In the genomic region with DNA sequence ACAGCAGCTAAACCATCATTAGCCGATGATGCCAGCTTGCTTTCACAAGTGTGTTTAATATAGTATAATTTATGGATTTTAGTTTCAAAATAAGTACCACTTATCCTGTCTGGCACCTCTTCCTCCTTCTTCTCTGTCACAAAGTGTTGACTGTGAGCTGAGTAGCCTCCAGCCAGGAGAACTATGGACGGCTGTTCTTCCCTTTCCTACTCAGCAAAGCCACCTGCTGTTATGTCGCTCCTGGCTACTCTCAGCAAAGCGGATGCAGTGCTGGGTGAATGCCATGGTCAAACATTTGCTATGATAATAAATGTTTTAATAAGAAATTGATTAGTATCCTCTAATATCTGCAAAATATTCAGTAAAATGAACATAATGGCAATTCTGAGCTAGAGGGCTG, we compare ENCODE assay signal across 24 cellular contexts.
A peak's percentile ranks its signal among the peaks of the same experiment; 100 is the strongest.
DNase-seq lines count a peak whose midpoint lies in the region; ATAC-seq and TF ChIP-seq lines count a peak whose summit lies in the region.
"Had no signal": no experiment of that assay in that cellular context is flagged by ENCODE, and none has a peak within 500 bp of the region (broad histone marks: within the 10 kb centered on the region; RNA-seq: fewer than 3 reads in every experiment).

No MANE protein-coding gene starts in this region.

- no peak overlapping the region for H3K56ac ChIP-seq in mesendoderm (ENCODE audit: low read length)

- no peaks in the 10 kb centered on the region for H3K9me3 ChIP-seq in sigmoid colon
- H3K9me3 ChIP-seq: lower lobe of right lung, ovary, tibial nerve had no signal

- intact Hi-C loops in sigmoid colon (cut with DNase I), result no loop called here

- H3K79me2 ChIP-seq in GM23338 (replicated peaks; ENCODE audit: insufficient read depth), result no peaks in the 10 kb centered on the region
- no peaks in the 10 kb centered on the region for H3K79me2 ChIP-seq in mesendoderm (ENCODE audit: control insufficient read depth, insufficient read depth, low read length)

- no peaks in the 10 kb centered on the region for H3K27me3 Mint-ChIP-seq in GM23338 (ENCODE audit: insufficient read depth, low read depth, poor library complexity)
- H3K27me3 Mint-ChIP-seq: effector memory CD8-positive, alpha-beta T cell had no signal

- H2BK15ac ChIP-seq in mesendoderm (replicated peaks; ENCODE audit: low read depth), result no peak overlapping the region

- no peaks in the 10 kb centered on the region; the same call in 2 of the 3 replicates for H3K4me1 Mint-ChIP-seq in GM23338
- H3K4me1 Mint-ChIP-seq: nephron had no signal

- TF ChIP-seq POLR2A in sigmoid colon (IDR thresholded peaks at IDR 0.05), result no peak

- TF ChIP-seq EP300 in sigmoid colon (IDR thresholded peaks at IDR 0.05), result no peak

- no peak overlapping the region for H4K5ac ChIP-seq in mesendoderm (ENCODE audit: low read length)

- no peak overlapping the region for H3K4me2 ChIP-seq in GM23338
- H3K4me2 ChIP-seq in mesendoderm (ENCODE audit: low read length), result no peak overlapping the region
- H3K4me2 ChIP-seq: smooth muscle cell had no signal

- H3K36me3 Mint-ChIP-seq in GM23338 (ENCODE audit: low read depth), result no peaks in the 10 kb centered on the region

- H3K27ac Mint-ChIP-seq in GM23338, result no peak overlapping the region
- H3K27ac Mint-ChIP-seq: effector memory CD8-positive, alpha-beta T cell; nephron; T-helper 2 cell treated with Interferon-gamma antibody and Interleukin-4, amounts not matched to agents 5 μg/mL and 100 μg/mL, for 36 hours had no signal

- no peak overlapping the region for H2AFZ ChIP-seq in GM23338

- H3K4me3 Mint-ChIP-seq in GM23338, result no peak overlapping the region
- H3K4me3 Mint-ChIP-seq: effector memory CD8-positive, alpha-beta T cell; nephron; T-helper 2 cell treated with Interferon-gamma antibody and Interleukin-4, amounts not matched to agents 5 μg/mL and 100 μg/mL, for 36 hours had no signal

- H2BK5ac ChIP-seq in mesendoderm (ENCODE audit: low read length), result no peak overlapping the region

- no peaks in the 10 kb centered on the region for H3K9me2 ChIP-seq in GM23338 (ENCODE audit: insufficient read depth)

- no peak overlapping the region for H4K8ac ChIP-seq in mesendoderm (ENCODE audit: low read depth, low read length)

- H3K23ac ChIP-seq in mesendoderm (ENCODE audit: low read length), result no peak overlapping the region

- ATAC-seq in GM23338, result peak; percentile 46; the same call in 2 of the 3 replicates
- ATAC-seq: effector memory CD8-positive, alpha-beta T cell; lower lobe of right lung had no signal

- no peak overlapping the region for H3K9ac ChIP-seq in mesendoderm (ENCODE audit: low read length)

- no peak overlapping the region for H3K4me3 ChIP-seq in GM23338
- H3K4me3 ChIP-seq in mesendoderm (ENCODE audit: low read length), result no peak overlapping the region
- no peak overlapping the region for H3K4me3 ChIP-seq in sigmoid colon
- H3K4me3 ChIP-seq: lower lobe of right lung, ovary, smooth muscle cell, tibial nerve had no signal

- H3K27me3 ChIP-seq in GM23338 (ENCODE audit: insufficient read depth), result no peaks in the 10 kb centered on the region
- no peaks in the 10 kb centered on the region for H3K27me3 ChIP-seq in mesendoderm (ENCODE audit: insufficient read depth, low read length, poor library complexity)
- H3K27me3 ChIP-seq in sigmoid colon, result no peaks in the 10 kb centered on the region
- H3K27me3 ChIP-seq: ovary, tibial nerve had no signal

- H3K27ac ChIP-seq in GM23338 (ENCODE audit: low read depth), result no peak overlapping the region
- no peak overlapping the region for H3K27ac ChIP-seq in mesendoderm (ENCODE audit: low read depth, low read length)
- H3K27ac ChIP-seq in sigmoid colon, result no peak overlapping the region
- H3K27ac ChIP-seq: lower lobe of right lung, ovary, tibial nerve had no signal

- H3F3A ChIP-seq in GM23338 (replicated peaks; ENCODE audit: low read depth), result no peaks in the 10 kb centered on the region

- DNase-seq in GM23338 (ENCODE audit: low spot score) (no peak), NCI-H2081 (lab: John Stamatoyannopoulos, UW) (peak; percentile 68 to 89), NCI-H524 (lab: John Stamatoyannopoulos, UW) (peak; percentile 30 to 65), mesendoderm (peak; percentile 12), sigmoid colon (no peak), H4 (ENCODE audit: low spot score) (no peak), NOMO-1 (lab: John Stamatoyannopoulos, UW; ENCODE audit: unreplicated experiment in 2 of 2) (no peak)
- DNase-seq: activated CD4-positive, alpha-beta T cell treated with anti-CD3 and anti-CD28 coated beads for 4 hours; activated gamma-delta T cell; activated T-cell treated with anti-CD3 and anti-CD28 coated beads, Interleukin-2, amount 50 U/mL, for 1 hour; cortex of kidney; effector memory CD8-positive, alpha-beta T cell; KG1; kidney glomerular epithelial cell; lower lobe of right lung; NCI-H1694 treated with DMSO at 0.1 percent for 48 hours; NCI-H526 treated with DMSO at 0.1 percent for 48 hours; ovary; retina; stimulated activated CD4-positive, alpha-beta T cell treated with anti-CD3 and anti-CD28 coated beads, Interleukin-1b, Interleukin-23, amount 100 ng/mL, for 48 hours had no signal

- H2AK5ac ChIP-seq in mesendoderm (ENCODE audit: low read length), result no peak overlapping the region

- H2BK120ac ChIP-seq in mesendoderm (ENCODE audit: low read depth, low read length), result no peak overlapping the region

- no peaks in the 10 kb centered on the region for H3K79me1 ChIP-seq in mesendoderm (ENCODE audit: low read length)

- no peaks in the 10 kb centered on the region for H3K9me3 Mint-ChIP-seq in GM23338
- H3K9me3 Mint-ChIP-seq: nephron had no signal

- no CpG with 5 or more reads among the region's 4 CpGs for WGBS in mesendoderm (ENCODE audit: extremely low coverage, insufficient coverage, low lambda C conversion rate)
- 67 to 81% methylated on average over 4 of the region's 4 CpGs for WGBS in sigmoid colon, 2 donors

- no peak overlapping the region for H3K18ac ChIP-seq in mesendoderm (ENCODE audit: low read length)

- no peaks in the 10 kb centered on the region for H3K36me3 ChIP-seq in GM23338 (ENCODE audit: insufficient read depth)
- H3K36me3 ChIP-seq in mesendoderm (ENCODE audit: control insufficient read depth, insufficient read depth, low read length), result no peaks in the 10 kb centered on the region
- H3K36me3 ChIP-seq in sigmoid colon, result no peaks in the 10 kb centered on the region
- H3K36me3 ChIP-seq: lower lobe of right lung, ovary, tibial nerve had no signal

- no peak for TF ChIP-seq CTCF in GM23338 (conservative IDR thresholded peaks at IDR 0.05; ENCODE audit: low read depth in 2 of 2)
- no peak for TF ChIP-seq CTCF in sigmoid colon (IDR thresholded peaks at IDR 0.05)

- no peaks in the 10 kb centered on the region for H3K4me1 ChIP-seq in GM23338 (ENCODE audit: insufficient read depth)
- H3K4me1 ChIP-seq in mesendoderm (ENCODE audit: control insufficient read depth, low read depth, low read length), result no peaks in the 10 kb centered on the region
- no peaks in the 10 kb centered on the region for H3K4me1 ChIP-seq in sigmoid colon
- H3K4me1 ChIP-seq: lower lobe of right lung, tibial nerve had no signal

- H3K4ac ChIP-seq in mesendoderm (ENCODE audit: low read depth, low read length), result no peak overlapping the region

- no peaks in the 10 kb centered on the region for H4K20me1 ChIP-seq in GM23338 (replicated peaks; ENCODE audit: insufficient read depth)

TF ChIP-seq in GM23338, 12 proteins besides CTCF, POLR2A, EP300 and RAD21 (continues in another document):
- TF ChIP-seq, protein P1, sequence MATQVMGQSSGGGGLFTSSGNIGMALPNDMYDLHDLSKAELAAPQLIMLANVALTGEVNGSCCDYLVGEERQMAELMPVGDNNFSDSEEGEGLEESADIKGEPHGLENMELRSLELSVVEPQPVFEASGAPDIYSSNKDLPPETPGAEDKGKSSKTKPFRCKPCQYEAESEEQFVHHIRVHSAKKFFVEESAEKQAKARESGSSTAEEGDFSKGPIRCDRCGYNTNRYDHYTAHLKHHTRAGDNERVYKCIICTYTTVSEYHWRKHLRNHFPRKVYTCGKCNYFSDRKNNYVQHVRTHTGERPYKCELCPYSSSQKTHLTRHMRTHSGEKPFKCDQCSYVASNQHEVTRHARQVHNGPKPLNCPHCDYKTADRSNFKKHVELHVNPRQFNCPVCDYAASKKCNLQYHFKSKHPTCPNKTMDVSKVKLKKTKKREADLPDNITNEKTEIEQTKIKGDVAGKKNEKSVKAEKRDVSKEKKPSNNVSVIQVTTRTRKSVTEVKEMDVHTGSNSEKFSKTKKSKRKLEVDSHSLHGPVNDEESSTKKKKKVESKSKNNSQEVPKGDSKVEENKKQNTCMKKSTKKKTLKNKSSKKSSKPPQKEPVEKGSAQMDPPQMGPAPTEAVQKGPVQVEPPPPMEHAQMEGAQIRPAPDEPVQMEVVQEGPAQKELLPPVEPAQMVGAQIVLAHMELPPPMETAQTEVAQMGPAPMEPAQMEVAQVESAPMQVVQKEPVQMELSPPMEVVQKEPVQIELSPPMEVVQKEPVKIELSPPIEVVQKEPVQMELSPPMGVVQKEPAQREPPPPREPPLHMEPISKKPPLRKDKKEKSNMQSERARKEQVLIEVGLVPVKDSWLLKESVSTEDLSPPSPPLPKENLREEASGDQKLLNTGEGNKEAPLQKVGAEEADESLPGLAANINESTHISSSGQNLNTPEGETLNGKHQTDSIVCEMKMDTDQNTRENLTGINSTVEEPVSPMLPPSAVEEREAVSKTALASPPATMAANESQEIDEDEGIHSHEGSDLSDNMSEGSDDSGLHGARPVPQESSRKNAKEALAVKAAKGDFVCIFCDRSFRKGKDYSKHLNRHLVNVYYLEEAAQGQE (IDR thresholded peaks at IDR 0.05; ENCODE audit: unreplicated experiment), result no peak

Comparison
In these comparisons a context has a peak if more than half of its experiments do, and no peak if none do; other contexts are left out.
1. DNase-seq: peak in NCI-H2081 (2 of 2), NCI-H524 (2 of 2) and mesendoderm (single experiment); none in GM23338 (single experiment), sigmoid colon (single experiment), H4 (single experiment) and NOMO-1 (0 of 2).